In the genomic region with DNA sequence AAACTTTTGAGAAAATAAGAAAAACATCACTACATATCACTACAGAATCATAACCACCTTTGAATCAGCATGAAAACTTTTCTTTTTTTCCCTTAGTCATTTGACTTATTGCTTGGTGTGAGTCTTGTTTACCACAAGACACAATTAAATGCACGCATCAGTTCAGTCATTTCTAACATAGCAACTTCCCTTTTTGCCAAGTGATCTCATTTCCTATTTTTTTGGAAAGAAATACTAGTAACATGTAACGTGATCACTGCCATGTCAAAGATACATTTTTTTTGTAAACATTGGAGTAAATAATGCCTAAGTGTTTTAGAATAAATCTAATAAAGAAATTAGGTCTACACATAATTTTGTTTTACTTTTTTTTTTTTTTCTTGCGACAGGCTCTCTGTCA, we compare ENCODE assay signal across 1 cellular context.
TF ChIP-seq lines count a peak whose summit lies in the region.

No MANE protein-coding gene starts in this region.

TF ChIP-seq in GM12878, 131 proteins besides CTCF, POLR2A, EP300 and RAD21 (continued from another document and continues in another):
- TF ChIP-seq, protein P1, sequence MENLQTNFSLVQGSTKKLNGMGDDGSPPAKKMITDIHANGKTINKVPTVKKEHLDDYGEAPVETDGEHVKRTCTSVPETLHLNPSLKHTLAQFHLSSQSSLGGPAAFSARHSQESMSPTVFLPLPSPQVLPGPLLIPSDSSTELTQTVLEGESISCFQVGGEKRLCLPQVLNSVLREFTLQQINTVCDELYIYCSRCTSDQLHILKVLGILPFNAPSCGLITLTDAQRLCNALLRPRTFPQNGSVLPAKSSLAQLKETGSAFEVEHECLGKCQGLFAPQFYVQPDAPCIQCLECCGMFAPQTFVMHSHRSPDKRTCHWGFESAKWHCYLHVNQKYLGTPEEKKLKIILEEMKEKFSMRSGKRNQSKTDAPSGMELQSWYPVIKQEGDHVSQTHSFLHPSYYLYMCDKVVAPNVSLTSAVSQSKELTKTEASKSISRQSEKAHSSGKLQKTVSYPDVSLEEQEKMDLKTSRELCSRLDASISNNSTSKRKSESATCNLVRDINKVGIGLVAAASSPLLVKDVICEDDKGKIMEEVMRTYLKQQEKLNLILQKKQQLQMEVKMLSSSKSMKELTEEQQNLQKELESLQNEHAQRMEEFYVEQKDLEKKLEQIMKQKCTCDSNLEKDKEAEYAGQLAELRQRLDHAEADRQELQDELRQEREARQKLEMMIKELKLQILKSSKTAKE (IDR thresholded peaks at IDR 0.05; ENCODE audit: low read depth, poor library complexity, severe bottlenecking), result peak; percentile 85
- TF ChIP-seq IRF4 (IDR thresholded peaks at IDR 0.05; ENCODE audit: low read depth, low read length) (peak; percentile 92), POU2F2 (IDR thresholded peaks at IDR 0.05; ENCODE audit: borderline replicate concordance, low read depth, low read length) (peak; percentile 44; the same call in 1 of the 3 replicates), JUNB (IDR thresholded peaks at IDR 0.05) (peak; percentile 95), CEBPB (IDR thresholded peaks at IDR 0.05; ENCODE audit: borderline replicate concordance in 1 of 2, low read depth in 2 of 2, low read length in 2 of 2) (0 out of 4 replicates have a peak, but pooled peaks of 1 of the 2 experiments have one; percentile 25), NFYA (IDR thresholded peaks at IDR 0.05; ENCODE audit: borderline replicate concordance, low read depth, low read length) (no peak), DPF2 (IDR thresholded peaks at IDR 0.05) (peak; percentile 97), NFIC (IDR thresholded peaks at IDR 0.05; ENCODE audit: low read depth, low read length) (peak; percentile 94), CREB1 (IDR thresholded peaks at IDR 0.05; ENCODE audit: low read depth) (0 out of 2 replicates have a peak, but pooled peaks have one; percentile 44), SRF (IDR thresholded peaks at IDR 0.05; ENCODE audit: low read depth in 2 of 2, low read length in 2 of 2) (no peak), BHLHE40 (IDR thresholded peaks at IDR 0.05; ENCODE audit: borderline replicate concordance in 1 of 2, low read depth in 2 of 2, low read length in 1 of 2) (peak; percentile 89 to 92), SREBF1 (IDR thresholded peaks at IDR 0.05; ENCODE audit: low read length) (no peak; the same call in 1 of the 2 replicates), IKZF1 (conservative IDR thresholded peaks at IDR 0.05) (peak; percentile 81), MEF2B (IDR thresholded peaks at IDR 0.05; ENCODE audit: partially characterized antibody, poor library complexity, severe bottlenecking) (peak; percentile 76), JUND (IDR thresholded peaks at IDR 0.05; ENCODE audit: low read depth, low read length) (peak; percentile 88; the same call in 1 of the 2 replicates), RUNX3 (IDR thresholded peaks at IDR 0.05; ENCODE audit: low read length) (peak; percentile 95), SMAD5 (IDR thresholded peaks at IDR 0.05; ENCODE audit: low read depth) (no peak), TCF12 (IDR thresholded peaks at IDR 0.05; ENCODE audit: low read depth, low read length) (0 out of 2 replicates have a peak, but pooled peaks have one; percentile 32), ZNF24 (IDR thresholded peaks at IDR 0.05) (peak; percentile 39; the same call in 1 of the 2 replicates), RAD51 (IDR thresholded peaks at IDR 0.05) (peak; percentile 60), ZBED1 (IDR thresholded peaks at IDR 0.05; ENCODE audit: borderline replicate concordance) (0 out of 2 replicates have a peak, but pooled peaks have one; percentile 34), CBX5 (IDR thresholded peaks at IDR 0.05; ENCODE audit: low read depth) (peak; percentile 50; the same call in 1 of the 2 replicates), SP1 (IDR thresholded peaks at IDR 0.05; ENCODE audit: low read depth, low read length) (peak; percentile 20), ZNF384 (IDR thresholded peaks at IDR 0.05; ENCODE audit: borderline replicate concordance, low read depth, low read length) (peak; percentile 89), ZNF217 (IDR thresholded peaks at IDR 0.05) (no peak), MTA2 (IDR thresholded peaks at IDR 0.05; ENCODE audit: low read depth) (peak; percentile 98), SPI1 (IDR thresholded peaks at IDR 0.05; ENCODE audit: borderline replicate concordance, insufficient read depth, low read depth, low read length) (peak; percentile 87), ASH2L (IDR thresholded peaks at IDR 0.05; ENCODE audit: borderline replicate concordance, low read depth) (no peak), BCL11A (IDR thresholded peaks at IDR 0.05; ENCODE audit: low read depth, low read length) (peak; percentile 98)
- TF ChIP-seq, protein P2, sequence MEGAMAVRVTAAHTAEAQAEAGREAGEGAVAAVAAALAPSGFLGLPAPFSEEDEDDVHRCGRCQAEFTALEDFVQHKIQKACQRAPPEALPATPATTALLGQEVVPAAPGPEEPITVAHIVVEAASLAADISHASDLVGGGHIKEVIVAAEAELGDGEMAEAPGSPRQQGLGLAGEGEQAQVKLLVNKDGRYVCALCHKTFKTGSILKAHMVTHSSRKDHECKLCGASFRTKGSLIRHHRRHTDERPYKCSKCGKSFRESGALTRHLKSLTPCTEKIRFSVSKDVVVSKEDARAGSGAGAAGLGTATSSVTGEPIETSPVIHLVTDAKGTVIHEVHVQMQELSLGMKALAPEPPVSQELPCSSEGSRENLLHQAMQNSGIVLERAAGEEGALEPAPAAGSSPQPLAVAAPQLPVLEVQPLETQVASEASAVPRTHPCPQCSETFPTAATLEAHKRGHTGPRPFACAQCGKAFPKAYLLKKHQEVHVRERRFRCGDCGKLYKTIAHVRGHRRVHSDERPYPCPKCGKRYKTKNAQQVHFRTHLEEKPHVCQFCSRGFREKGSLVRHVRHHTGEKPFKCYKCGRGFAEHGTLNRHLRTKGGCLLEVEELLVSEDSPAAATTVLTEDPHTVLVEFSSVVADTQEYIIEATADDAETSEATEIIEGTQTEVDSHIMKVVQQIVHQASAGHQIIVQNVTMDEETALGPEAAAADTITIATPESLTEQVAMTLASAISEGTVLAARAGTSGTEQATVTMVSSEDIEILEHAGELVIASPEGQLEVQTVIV (IDR thresholded peaks at IDR 0.05; ENCODE audit: borderline replicate concordance, partially characterized antibody), result no peak
- TF ChIP-seq, protein P3, sequence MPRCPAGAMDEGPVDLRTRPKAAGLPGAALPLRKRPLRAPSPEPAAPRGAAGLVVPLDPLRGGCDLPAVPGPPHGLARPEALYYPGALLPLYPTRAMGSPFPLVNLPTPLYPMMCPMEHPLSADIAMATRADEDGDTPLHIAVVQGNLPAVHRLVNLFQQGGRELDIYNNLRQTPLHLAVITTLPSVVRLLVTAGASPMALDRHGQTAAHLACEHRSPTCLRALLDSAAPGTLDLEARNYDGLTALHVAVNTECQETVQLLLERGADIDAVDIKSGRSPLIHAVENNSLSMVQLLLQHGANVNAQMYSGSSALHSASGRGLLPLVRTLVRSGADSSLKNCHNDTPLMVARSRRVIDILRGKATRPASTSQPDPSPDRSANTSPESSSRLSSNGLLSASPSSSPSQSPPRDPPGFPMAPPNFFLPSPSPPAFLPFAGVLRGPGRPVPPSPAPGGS (IDR thresholded peaks at IDR 0.05; ENCODE audit: borderline replicate concordance, insufficient read depth, low read depth, low read length, poor library complexity, severe bottlenecking), result no peak
- TF ChIP-seq, protein P4, sequence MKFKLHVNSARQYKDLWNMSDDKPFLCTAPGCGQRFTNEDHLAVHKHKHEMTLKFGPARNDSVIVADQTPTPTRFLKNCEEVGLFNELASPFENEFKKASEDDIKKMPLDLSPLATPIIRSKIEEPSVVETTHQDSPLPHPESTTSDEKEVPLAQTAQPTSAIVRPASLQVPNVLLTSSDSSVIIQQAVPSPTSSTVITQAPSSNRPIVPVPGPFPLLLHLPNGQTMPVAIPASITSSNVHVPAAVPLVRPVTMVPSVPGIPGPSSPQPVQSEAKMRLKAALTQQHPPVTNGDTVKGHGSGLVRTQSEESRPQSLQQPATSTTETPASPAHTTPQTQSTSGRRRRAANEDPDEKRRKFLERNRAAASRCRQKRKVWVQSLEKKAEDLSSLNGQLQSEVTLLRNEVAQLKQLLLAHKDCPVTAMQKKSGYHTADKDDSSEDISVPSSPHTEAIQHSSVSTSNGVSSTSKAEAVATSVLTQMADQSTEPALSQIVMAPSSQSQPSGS (IDR thresholded peaks at IDR 0.05; ENCODE audit: low read length), result peak; percentile 99
- TF ChIP-seq, protein P5, sequence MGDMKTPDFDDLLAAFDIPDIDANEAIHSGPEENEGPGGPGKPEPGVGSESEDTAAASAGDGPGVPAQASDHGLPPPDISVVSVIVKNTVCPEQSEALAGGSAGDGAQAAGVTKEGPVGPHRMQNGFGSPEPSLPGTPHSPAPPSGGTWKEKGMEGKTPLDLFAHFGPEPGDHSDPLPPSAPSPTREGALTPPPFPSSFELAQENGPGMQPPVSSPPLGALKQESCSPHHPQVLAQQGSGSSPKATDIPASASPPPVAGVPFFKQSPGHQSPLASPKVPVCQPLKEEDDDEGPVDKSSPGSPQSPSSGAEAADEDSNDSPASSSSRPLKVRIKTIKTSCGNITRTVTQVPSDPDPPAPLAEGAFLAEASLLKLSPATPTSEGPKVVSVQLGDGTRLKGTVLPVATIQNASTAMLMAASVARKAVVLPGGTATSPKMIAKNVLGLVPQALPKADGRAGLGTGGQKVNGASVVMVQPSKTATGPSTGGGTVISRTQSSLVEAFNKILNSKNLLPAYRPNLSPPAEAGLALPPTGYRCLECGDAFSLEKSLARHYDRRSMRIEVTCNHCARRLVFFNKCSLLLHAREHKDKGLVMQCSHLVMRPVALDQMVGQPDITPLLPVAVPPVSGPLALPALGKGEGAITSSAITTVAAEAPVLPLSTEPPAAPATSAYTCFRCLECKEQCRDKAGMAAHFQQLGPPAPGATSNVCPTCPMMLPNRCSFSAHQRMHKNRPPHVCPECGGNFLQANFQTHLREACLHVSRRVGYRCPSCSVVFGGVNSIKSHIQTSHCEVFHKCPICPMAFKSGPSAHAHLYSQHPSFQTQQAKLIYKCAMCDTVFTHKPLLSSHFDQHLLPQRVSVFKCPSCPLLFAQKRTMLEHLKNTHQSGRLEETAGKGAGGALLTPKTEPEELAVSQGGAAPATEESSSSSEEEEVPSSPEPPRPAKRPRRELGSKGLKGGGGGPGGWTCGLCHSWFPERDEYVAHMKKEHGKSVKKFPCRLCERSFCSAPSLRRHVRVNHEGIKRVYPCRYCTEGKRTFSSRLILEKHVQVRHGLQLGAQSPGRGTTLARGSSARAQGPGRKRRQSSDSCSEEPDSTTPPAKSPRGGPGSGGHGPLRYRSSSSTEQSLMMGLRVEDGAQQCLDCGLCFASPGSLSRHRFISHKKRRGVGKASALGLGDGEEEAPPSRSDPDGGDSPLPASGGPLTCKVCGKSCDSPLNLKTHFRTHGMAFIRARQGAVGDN (IDR thresholded peaks at IDR 0.05), result peak; percentile 72
- TF ChIP-seq, protein P6, sequence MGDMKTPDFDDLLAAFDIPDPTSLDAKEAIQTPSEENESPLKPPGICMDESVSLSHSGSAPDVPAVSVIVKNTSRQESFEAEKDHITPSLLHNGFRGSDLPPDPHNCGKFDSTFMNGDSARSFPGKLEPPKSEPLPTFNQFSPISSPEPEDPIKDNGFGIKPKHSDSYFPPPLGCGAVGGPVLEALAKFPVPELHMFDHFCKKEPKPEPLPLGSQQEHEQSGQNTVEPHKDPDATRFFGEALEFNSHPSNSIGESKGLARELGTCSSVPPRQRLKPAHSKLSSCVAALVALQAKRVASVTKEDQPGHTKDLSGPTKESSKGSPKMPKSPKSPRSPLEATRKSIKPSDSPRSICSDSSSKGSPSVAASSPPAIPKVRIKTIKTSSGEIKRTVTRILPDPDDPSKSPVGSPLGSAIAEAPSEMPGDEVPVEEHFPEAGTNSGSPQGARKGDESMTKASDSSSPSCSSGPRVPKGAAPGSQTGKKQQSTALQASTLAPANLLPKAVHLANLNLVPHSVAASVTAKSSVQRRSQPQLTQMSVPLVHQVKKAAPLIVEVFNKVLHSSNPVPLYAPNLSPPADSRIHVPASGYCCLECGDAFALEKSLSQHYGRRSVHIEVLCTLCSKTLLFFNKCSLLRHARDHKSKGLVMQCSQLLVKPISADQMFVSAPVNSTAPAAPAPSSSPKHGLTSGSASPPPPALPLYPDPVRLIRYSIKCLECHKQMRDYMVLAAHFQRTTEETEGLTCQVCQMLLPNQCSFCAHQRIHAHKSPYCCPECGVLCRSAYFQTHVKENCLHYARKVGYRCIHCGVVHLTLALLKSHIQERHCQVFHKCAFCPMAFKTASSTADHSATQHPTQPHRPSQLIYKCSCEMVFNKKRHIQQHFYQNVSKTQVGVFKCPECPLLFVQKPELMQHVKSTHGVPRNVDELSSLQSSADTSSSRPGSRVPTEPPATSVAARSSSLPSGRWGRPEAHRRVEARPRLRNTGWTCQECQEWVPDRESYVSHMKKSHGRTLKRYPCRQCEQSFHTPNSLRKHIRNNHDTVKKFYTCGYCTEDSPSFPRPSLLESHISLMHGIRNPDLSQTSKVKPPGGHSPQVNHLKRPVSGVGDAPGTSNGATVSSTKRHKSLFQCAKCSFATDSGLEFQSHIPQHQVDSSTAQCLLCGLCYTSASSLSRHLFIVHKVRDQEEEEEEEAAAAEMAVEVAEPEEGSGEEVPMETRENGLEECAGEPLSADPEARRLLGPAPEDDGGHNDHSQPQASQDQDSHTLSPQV (IDR thresholded peaks at IDR 0.05), result peak; percentile 68; the same call in 1 of the 2 replicates
- TF ChIP-seq, protein P7, sequence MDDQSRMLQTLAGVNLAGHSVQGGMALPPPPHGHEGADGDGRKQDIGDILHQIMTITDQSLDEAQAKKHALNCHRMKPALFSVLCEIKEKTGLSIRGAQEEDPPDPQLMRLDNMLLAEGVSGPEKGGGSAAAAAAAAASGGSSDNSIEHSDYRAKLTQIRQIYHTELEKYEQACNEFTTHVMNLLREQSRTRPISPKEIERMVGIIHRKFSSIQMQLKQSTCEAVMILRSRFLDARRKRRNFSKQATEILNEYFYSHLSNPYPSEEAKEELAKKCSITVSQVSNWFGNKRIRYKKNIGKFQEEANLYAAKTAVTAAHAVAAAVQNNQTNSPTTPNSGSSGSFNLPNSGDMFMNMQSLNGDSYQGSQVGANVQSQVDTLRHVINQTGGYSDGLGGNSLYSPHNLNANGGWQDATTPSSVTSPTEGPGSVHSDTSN (IDR thresholded peaks at IDR 0.05; ENCODE audit: insufficient replicate concordance, low read depth, low read length), result no peak
